14 cellular contexts compared by ENCODE assay signal in genomic region chr11:130635937-130636336, GRCh38.
A peak's percentile ranks its signal among the peaks of the same experiment; 100 is the strongest.
DNase-seq lines count a peak whose midpoint lies in the region; ATAC-seq and TF ChIP-seq lines count a peak whose summit lies in the region.
"Had no signal": no experiment of that assay in that cellular context is flagged by ENCODE, and none has a peak within 500 bp of the region (broad histone marks: within the 10 kb centered on the region; RNA-seq: fewer than 3 reads in every experiment).

No MANE protein-coding gene starts in this region.

- no peak for TF ChIP-seq CTCF in MCF 10A (IDR thresholded peaks at IDR 0.05; ENCODE audit: unreplicated experiment)
- no peak for TF ChIP-seq CTCF in breast epithelium (IDR thresholded peaks at IDR 0.05)
- TF ChIP-seq CTCF in mammary epithelial cell (conservative IDR thresholded peaks at IDR 0.05 in 1 of 2, IDR thresholded peaks at IDR 0.05 in 1 of 2; ENCODE audit: extremely low read depth in 1 of 2, insufficient read depth in 1 of 2, low read depth in 1 of 2, low read length in 2 of 2): no peak

- CTCF ChIA-PET in MCF 10A (lab: Yijun Ruan, JAX) (interaction anchor here (0.6 to 2.8 kb wide), 9 partner anchors 11 to 231 kb away, joined by 3 to 8 read pairs (median 4); no protein-coding TSS in a partner anchor), mammary epithelial cell (lab: Charles Lee; ENCODE audit: low non-redundant PET) (no interaction called here)

- H2BK120ac ChIP-seq in mesenchymal stem cell (ENCODE audit: low read depth, low read length): no peak overlapping the region

- peak overlapping the region; percentile 66 for H4K91ac ChIP-seq in mesenchymal stem cell (ENCODE audit: low read length)

- dilution Hi-C loops in mammary epithelial cell (cut with HindIII; ENCODE audit: low sequenced_read_pairs): loop anchor here (5.0 kb wide), 2 partner anchors 34 to 41 kb away; no protein-coding TSS in a partner anchor

- in situ Hi-C loops in mammary epithelial cell (cut with MboI; ENCODE audit: low sequenced_read_pairs in 2 of 2): no loop called here

- intact Hi-C loops in MCF 10A (cut with micrococcal nuclease): loop anchor here (2.0 to 5.0 kb wide), 3 partner anchors 139 to 191 kb away; partner anchors contain the start of gene ADAMTS15
- intact Hi-C loops in breast epithelium (cut with DNase I; ENCODE audit: low total_unique reads): no loop called here
- intact Hi-C loops in mammary epithelial cell (cut with micrococcal nuclease): loop anchor here (2.0 to 10.0 kb wide), 3 partner anchors 37 to 211 kb away; no protein-coding TSS in a partner anchor

- H3K4me3 ChIP-seq in breast epithelium: no peak overlapping the region
- no peak overlapping the region for H3K4me3 ChIP-seq in mammary epithelial cell (replicated peaks in 1 of 3; ENCODE audit: insufficient read depth in 1 of 3, low read depth in 2 of 3, low read length in 3 of 3)
- H3K4me3 ChIP-seq in mesenchymal stem cell (ENCODE audit: insufficient read depth in 1 of 2, low read depth in 1 of 2, low read length in 2 of 2): no peak overlapping the region

- H2AK5ac ChIP-seq in mesenchymal stem cell (ENCODE audit: low read length, severe bottlenecking): no peak overlapping the region

- no peaks in the 10 kb centered on the region for H3K79me2 ChIP-seq in mammary epithelial cell (ENCODE audit: insufficient read depth, low read length)

- H3K4ac ChIP-seq in mesenchymal stem cell (ENCODE audit: low read depth in 1 of 2, low read length in 2 of 2): peak overlapping the region in 1 of 2 experiments; percentile 30

- no peak overlapping the region for H2BK5ac ChIP-seq in mesenchymal stem cell (ENCODE audit: low read depth, low read length, poor library complexity, severe bottlenecking)

- no peaks in the 10 kb centered on the region for H3K9me3 Mint-ChIP-seq in MCF 10A (ENCODE audit: unreplicated experiment)
- peaks cover 0 to 5% of the 10 kb centered on the region in 2 donors for H3K9me3 Mint-ChIP-seq in activated naive CD4-positive, alpha-beta T cell treated with anti-CD3 and anti-CD28 coated beads, Interleukin-2, amount 50 U/mL, for 72 hours

- H2BK15ac ChIP-seq in mesenchymal stem cell (ENCODE audit: low read depth, poor library complexity, severe bottlenecking): no peak overlapping the region

- no peak overlapping the region for H2BK12ac ChIP-seq in mesenchymal stem cell (ENCODE audit: low read length in 2 of 2)

- H3K27me3 ChIP-seq in breast epithelium: no peaks in the 10 kb centered on the region
- no peaks in the 10 kb centered on the region for H3K27me3 ChIP-seq in mammary epithelial cell (ENCODE audit: insufficient read depth, low read length)
- H3K27me3 ChIP-seq in mesenchymal stem cell (ENCODE audit: control insufficient read depth in 1 of 2, insufficient read depth in 1 of 2, low read length in 2 of 2): no peaks in the 10 kb centered on the region

- no peak overlapping the region for H4K8ac ChIP-seq in mesenchymal stem cell (ENCODE audit: low read length)

- no peak for ATAC-seq in GM21825 (IDR thresholded peaks at IDR 0.05; ENCODE audit: unreplicated experiment)
- no peak for ATAC-seq in activated naive CD4-positive, alpha-beta T cell treated with anti-CD3 and anti-CD28 coated beads, Interleukin-2, amount 50 U/mL, for 72 hours

- no peaks in the 10 kb centered on the region for H3K36me3 Mint-ChIP-seq in MCF 10A (ENCODE audit: insufficient read depth, unreplicated experiment)
- H3K36me3 Mint-ChIP-seq in activated naive CD4-positive, alpha-beta T cell treated with anti-CD3 and anti-CD28 coated beads, Interleukin-2, amount 50 U/mL, for 72 hours: no peaks in the 10 kb centered on the region
- H3K36me3 Mint-ChIP-seq: CD4-positive, CD25-positive, alpha-beta regulatory T cell had no signal

- H3K14ac ChIP-seq in mesenchymal stem cell (ENCODE audit: low read length in 2 of 2): no peak overlapping the region

- H3K9me3 ChIP-seq in breast epithelium (no peaks in the 10 kb centered on the region), mammary epithelial cell (replicated peaks; ENCODE audit: insufficient read depth, low read length) (no peaks in the 10 kb centered on the region), mesenchymal stem cell (ENCODE audit: control insufficient read depth, low read length) (no peaks in the 10 kb centered on the region)

- no peaks in the 10 kb centered on the region for H3K4me1 ChIP-seq in breast epithelium
- H3K4me1 ChIP-seq in mammary epithelial cell (ENCODE audit: insufficient read depth, low read length): peaks cover 58% of the 10 kb centered on the region
- H3K4me1 ChIP-seq in mesenchymal stem cell (ENCODE audit: control insufficient read depth, insufficient read depth, low read depth, low read length): peaks cover 25% of the 10 kb centered on the region

- H3K36me3 ChIP-seq in breast epithelium (no peaks in the 10 kb centered on the region), mammary epithelial cell (ENCODE audit: insufficient read depth, low read length) (no peaks in the 10 kb centered on the region), mesenchymal stem cell (ENCODE audit: control insufficient read depth in 1 of 2, insufficient read depth in 2 of 2, low read depth in 1 of 2, low read length in 2 of 2) (no peaks in the 10 kb centered on the region)

- peaks cover 51% of the 10 kb centered on the region for H3K4me1 Mint-ChIP-seq in MCF 10A (ENCODE audit: insufficient read depth, unreplicated experiment)

- no peaks in the 10 kb centered on the region for H4K20me1 ChIP-seq in mammary epithelial cell (ENCODE audit: insufficient read depth, low read length)

- no peak overlapping the region for H3K23ac ChIP-seq in mesenchymal stem cell (ENCODE audit: low read length in 2 of 2)

- no peaks in the 10 kb centered on the region for H3K79me1 ChIP-seq in mesenchymal stem cell (replicated peaks; ENCODE audit: low read length, poor library complexity, severe bottlenecking)

- POLR2A ChIA-PET in MCF 10A (lab: Yijun Ruan, JAX): interaction anchor here (0.7 to 3.3 kb wide), 6 partner anchors 12 to 201 kb away, joined by 3 to 24 read pairs (median 4); no protein-coding TSS in a partner anchor

- H3K4me3 Mint-ChIP-seq in MCF 10A (ENCODE audit: unreplicated experiment): no peak overlapping the region
- H3K4me3 Mint-ChIP-seq: CD4-positive, CD25-positive, alpha-beta regulatory T cell had no signal

- H3K27ac Mint-ChIP-seq in MCF 10A (ENCODE audit: low read depth, unreplicated experiment): no peak overlapping the region
- no peak overlapping the region for H3K27ac Mint-ChIP-seq in activated naive CD4-positive, alpha-beta T cell treated with anti-CD3 and anti-CD28 coated beads, Interleukin-2, amount 50 U/mL, for 72 hours
- H3K27ac Mint-ChIP-seq: CD4-positive, CD25-positive, alpha-beta regulatory T cell had no signal

- TF ChIP-seq POLR2A in breast epithelium (IDR thresholded peaks at IDR 0.05): no peak

- 100% methylated on average over 3 of the region's 3 CpGs for WGBS in mammary epithelial cell (ENCODE audit: low coverage, missing lambda C conversion rate)
- WGBS in mesenchymal stem cell: 86% methylated on average over 1 of the region's 3 CpGs

- no peaks in the 10 kb centered on the region for H3K27me3 Mint-ChIP-seq in MCF 10A (ENCODE audit: insufficient read depth, unreplicated experiment)

- BruUV-seq in MCF 10A (replicated peaks; lab: Mats Ljungman, UMichigan): no TSS peak
- no TSS peak for BruUV-seq in mammary epithelial cell (replicated peaks; lab: Mats Ljungman, UMichigan)

- peak overlapping the region; percentile 71 for H3K4me2 ChIP-seq in mammary epithelial cell (ENCODE audit: insufficient read depth, low read depth, low read length)
- H3K4me2 ChIP-seq in mesenchymal stem cell (ENCODE audit: low read length, poor library complexity, severe bottlenecking): no peak overlapping the region

- H3K9ac ChIP-seq in mammary epithelial cell (ENCODE audit: insufficient read depth, low read length) (no peak overlapping the region), mesenchymal stem cell (ENCODE audit: low read length) (no peak overlapping the region)

- H2AFZ ChIP-seq in mammary epithelial cell (ENCODE audit: low read depth, low read length): no peak overlapping the region
- no peak overlapping the region for H2AFZ ChIP-seq in mesenchymal stem cell (ENCODE audit: low read depth, low read length)

- peak overlapping the region in 1 of 2 donors; percentile 63 for H3K27ac ChIP-seq in breast epithelium
- H3K27ac ChIP-seq in mammary epithelial cell (ENCODE audit: insufficient read depth, low read depth, low read length): peak overlapping the region; percentile 90
- peak overlapping the region; percentile 23 for H3K27ac ChIP-seq in mesenchymal stem cell (ENCODE audit: low read length, poor library complexity, severe bottlenecking)

- DNase-seq in MCF 10A (ENCODE audit: unreplicated experiment) (peak; percentile 27), breast epithelium (ENCODE audit: low spot score in 2 of 2) (no peak), mammary epithelial cell (no peak), mesenchymal stem cell (no peak), cerebellar cortex (ENCODE audit: low spot score) (no peak), NCI-H524 treated with DMSO at 0.1 percent for 48 hours (lab: John Stamatoyannopoulos, UW) (no peak)
- no peak for DNase-seq in activated naive CD4-positive, alpha-beta T cell treated with anti-CD3 and anti-CD28 coated beads, Interleukin-2, amount 50 U/mL, for 72 hours (ENCODE audit: low spot score in 2 of 2)
- DNase-seq: KBM-7, NCI-H1092, NCI-H1694, NCI-H2107, NCI-H526 treated with DMSO at 0.1 percent for 48 hours had no signal

- peak overlapping the region; percentile 4 to 14 for H3K18ac ChIP-seq in mesenchymal stem cell (ENCODE audit: low read depth in 1 of 2, low read length in 2 of 2)
